Comparison of ENCODE assay signal across 26 cellular contexts in genomic region chr4:81882222-81882621, GRCh38.
"Had no signal": no experiment of that assay in that cellular context is flagged by ENCODE, and none has a peak within 500 bp of the region (broad histone marks: within the 10 kb centered on the region; RNA-seq: fewer than 3 reads in every experiment).

No MANE protein-coding gene starts in this region.

- ATAC-seq: activated CD8-positive, alpha-beta memory T cell treated with anti-CD3 and anti-CD28 coated beads, Interleukin-2, amount 10 ng/mL, durations not matched to agents 7 days and 5 days; activated naive CD4-positive, alpha-beta T cell treated with anti-CD3 and anti-CD28 coated beads, Interleukin-2, amount 50 U/mL, for 72 hours; activated naive CD8-positive, alpha-beta T cell treated with anti-CD3 and anti-CD28 coated beads, Interleukin-2, amount 50 U/mL, for 24 hours; HepG2; K562; PC-3; T-helper 17 cell had no signal

- H3K4me1 Mint-ChIP-seq: activated B cell treated with CpG ODN at 0.5 μM for 24 hours; activated CD4-positive, alpha-beta T cell treated with anti-CD3 and anti-CD28 coated beads, Interleukin-2, amount 10 ng/mL, durations not matched to agents 24 days and 14 days; activated naive CD8-positive, alpha-beta T cell treated with anti-CD3 and anti-CD28 coated beads, Interleukin-2, amount 50 U/mL, for 24 hours had no signal

- H3K27me3 ChIP-seq: brain microvascular endothelial cell, cardiac muscle cell had no signal

- H3K36me3 Mint-ChIP-seq: activated CD8-positive, alpha-beta memory T cell treated with anti-CD3 and anti-CD28 coated beads, Interleukin-2, amount 10 ng/mL, durations not matched to agents 7 days and 5 days; activated naive CD4-positive, alpha-beta T cell treated with anti-CD3 and anti-CD28 coated beads, Interleukin-2, amount 50 U/mL, for 72 hours had no signal

- H3K4me3 ChIP-seq: cardiac muscle cell, K562 had no signal

- H3K9me3 Mint-ChIP-seq: activated B cell treated with CpG ODN at 0.5 μM for 24 hours; activated CD4-positive, alpha-beta T cell treated with anti-CD3 and anti-CD28 coated beads, Interleukin-2, amount 10 ng/mL, durations not matched to agents 24 days and 14 days; activated naive CD8-positive, alpha-beta T cell treated with anti-CD3 and anti-CD28 coated beads, Interleukin-2, amount 50 U/mL, for 24 hours; activated T-cell treated with anti-CD3 and anti-CD28 coated beads, Interleukin-2, amount 50 U/mL, for 24 hours had no signal

- H3K4me3 Mint-ChIP-seq: activated B cell treated with CpG ODN at 0.5 μM for 24 hours; activated CD4-positive, alpha-beta T cell treated with anti-CD3 and anti-CD28 coated beads, Interleukin-2, amount 10 ng/mL, durations not matched to agents 24 days and 14 days; activated CD8-positive, alpha-beta memory T cell treated with anti-CD3 and anti-CD28 coated beads, Interleukin-2, amount 10 ng/mL, durations not matched to agents 7 days and 5 days; activated naive CD8-positive, alpha-beta T cell treated with anti-CD3 and anti-CD28 coated beads, Interleukin-2, amount 50 U/mL, for 24 hours; activated T-cell treated with anti-CD3 and anti-CD28 coated beads, Interleukin-2, amount 50 U/mL, for 24 hours; T-helper 17 cell had no signal

- DNase-seq: activated B cell treated with CpG ODN at 0.5 μM for 24 hours; activated CD4-positive, alpha-beta T cell treated with anti-CD3 and anti-CD28 coated beads for 1 hour; activated CD4-positive, alpha-beta T cell treated with anti-CD3 and anti-CD28 coated beads, Interleukin-2, amount 10 ng/mL, durations not matched to agents 24 days and 14 days; activated CD4-positive, alpha-beta T cell treated with anti-CD3 and anti-CD28 coated beads, Interleukin-2, amount 50 U/mL, for 48 hours; activated CD8-positive, alpha-beta memory T cell treated with anti-CD3 and anti-CD28 coated beads, Interleukin-2, amount 10 ng/mL, durations not matched to agents 7 days and 5 days; activated effector memory CD4-positive, alpha-beta T cell treated with anti-CD3 and anti-CD28 coated beads, Interleukin-2, amount 50 U/mL, for 16 hours; activated naive CD4-positive, alpha-beta T cell treated with Interleukin-2 at 50 U/mL for 16 hours; activated naive CD8-positive, alpha-beta T cell treated with anti-CD3 and anti-CD28 coated beads, Interleukin-2, amount 50 U/mL, for 24 hours; activated T-cell treated with anti-CD3 and anti-CD28 coated beads, Interleukin-2, amount 50 U/mL, for 24 hours; amniotic stem cell; brain microvascular endothelial cell; Karpas-422; NCI-H1105 treated with DMSO at 0.1 percent for 48 hours; NCI-H1436 treated with DMSO at 0.1 percent for 48 hours; NCI-H187; NCI-H2081; NCI-H510A treated with DMSO at 0.1 percent for 48 hours; NK-92 treated with Interleukin-12 subunit alpha and Interleukin-12 subunit beta, amount 100 ng/mL, for 24 hours; PC-3; SHP77 treated with DMSO at 0.1 percent for 48 hours; T-helper 17 cell; T1000 had no signal

- H3K27ac Mint-ChIP-seq: activated B cell treated with CpG ODN at 0.5 μM for 24 hours; activated CD4-positive, alpha-beta T cell treated with anti-CD3 and anti-CD28 coated beads, Interleukin-2, amount 10 ng/mL, durations not matched to agents 24 days and 14 days; activated CD8-positive, alpha-beta memory T cell treated with anti-CD3 and anti-CD28 coated beads, Interleukin-2, amount 10 ng/mL, durations not matched to agents 7 days and 5 days; activated naive CD8-positive, alpha-beta T cell treated with anti-CD3 and anti-CD28 coated beads, Interleukin-2, amount 50 U/mL, for 24 hours; activated T-cell treated with anti-CD3 and anti-CD28 coated beads, Interleukin-2, amount 50 U/mL, for 24 hours; T-helper 17 cell had no signal

- H3K36me3 ChIP-seq: brain microvascular endothelial cell, cardiac muscle cell had no signal

- H3K27ac ChIP-seq: brain microvascular endothelial cell, cardiac muscle cell had no signal
